In the genomic region with DNA sequence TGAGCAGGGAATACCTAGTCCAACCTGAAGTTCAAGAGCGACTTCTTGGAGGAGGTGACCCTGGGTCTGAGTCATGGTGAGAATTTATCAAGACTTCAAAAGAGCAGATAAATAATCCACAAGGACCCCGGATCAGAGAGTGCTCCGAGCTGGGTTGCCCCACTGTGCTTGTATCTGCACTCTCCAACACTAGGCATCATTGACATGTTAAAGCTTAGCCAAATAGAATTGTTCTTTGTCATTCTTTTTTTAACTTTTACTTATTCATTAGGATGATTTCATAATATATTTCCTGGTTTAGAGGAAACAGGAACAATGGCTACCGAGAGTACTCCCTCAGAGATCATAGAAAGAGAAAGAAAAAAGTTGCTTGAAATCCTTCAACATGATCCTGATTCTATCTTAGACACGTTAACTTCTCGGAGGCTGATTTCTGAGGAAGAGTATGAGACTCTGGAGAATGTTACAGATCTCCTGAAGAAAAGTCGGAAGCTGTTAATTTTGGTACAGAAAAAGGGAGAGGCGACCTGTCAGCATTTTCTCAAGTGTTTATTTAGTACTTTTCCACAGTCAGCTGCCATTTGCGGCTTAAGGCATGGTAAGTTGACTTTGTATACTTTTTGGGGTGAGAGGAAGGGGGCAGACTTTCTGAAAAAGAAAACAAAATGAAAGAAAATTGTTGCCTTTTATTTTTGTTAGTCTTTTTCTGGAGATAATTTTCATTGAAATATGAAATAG, we compare ENCODE assay signal across 1 cellular context.
TF ChIP-seq lines count a peak whose summit lies in the region.

A gene with protein sequence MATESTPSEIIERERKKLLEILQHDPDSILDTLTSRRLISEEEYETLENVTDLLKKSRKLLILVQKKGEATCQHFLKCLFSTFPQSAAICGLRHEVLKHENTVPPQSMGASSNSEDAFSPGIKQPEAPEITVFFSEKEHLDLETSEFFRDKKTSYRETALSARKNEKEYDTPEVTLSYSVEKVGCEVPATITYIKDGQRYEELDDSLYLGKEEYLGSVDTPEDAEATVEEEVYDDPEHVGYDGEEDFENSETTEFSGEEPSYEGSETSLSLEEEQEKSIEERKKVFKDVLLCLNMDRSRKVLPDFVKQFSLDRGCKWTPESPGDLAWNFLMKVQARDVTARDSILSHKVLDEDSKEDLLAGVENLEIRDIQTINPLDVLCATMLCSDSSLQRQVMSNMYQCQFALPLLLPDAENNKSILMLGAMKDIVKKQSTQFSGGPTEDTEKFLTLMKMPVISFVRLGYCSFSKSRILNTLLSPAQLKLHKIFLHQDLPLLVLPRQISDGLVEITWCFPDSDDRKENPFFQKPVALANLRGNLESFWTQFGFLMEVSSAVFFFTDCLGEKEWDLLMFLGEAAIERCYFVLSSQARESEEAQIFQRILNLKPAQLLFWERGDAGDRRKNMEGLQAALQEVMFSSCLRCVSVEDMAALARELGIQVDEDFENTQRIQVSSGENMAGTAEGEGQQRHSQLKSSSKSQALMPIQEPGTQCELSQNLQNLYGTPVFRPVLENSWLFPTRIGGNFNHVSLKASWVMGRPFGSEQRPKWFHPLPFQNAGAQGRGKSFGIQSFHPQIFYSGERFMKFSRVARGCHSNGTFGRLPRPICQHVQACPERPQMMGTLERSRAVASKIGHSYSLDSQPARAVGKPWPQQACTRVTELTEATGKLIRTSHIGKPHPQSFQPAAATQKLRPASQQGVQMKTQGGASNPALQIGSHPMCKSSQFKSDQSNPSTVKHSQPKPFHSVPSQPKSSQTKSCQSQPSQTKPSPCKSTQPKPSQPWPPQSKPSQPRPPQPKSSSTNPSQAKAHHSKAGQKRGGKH (plus strand): TSS at position 300 of the 738 bp plus-strand sequence. CDS start 16 bp downstream, at position 316.

TF ChIP-seq in HEK293, 187 proteins besides CTCF, POLR2A, EP300 and RAD21 (continued from another document):
- TF ChIP-seq, protein P1, sequence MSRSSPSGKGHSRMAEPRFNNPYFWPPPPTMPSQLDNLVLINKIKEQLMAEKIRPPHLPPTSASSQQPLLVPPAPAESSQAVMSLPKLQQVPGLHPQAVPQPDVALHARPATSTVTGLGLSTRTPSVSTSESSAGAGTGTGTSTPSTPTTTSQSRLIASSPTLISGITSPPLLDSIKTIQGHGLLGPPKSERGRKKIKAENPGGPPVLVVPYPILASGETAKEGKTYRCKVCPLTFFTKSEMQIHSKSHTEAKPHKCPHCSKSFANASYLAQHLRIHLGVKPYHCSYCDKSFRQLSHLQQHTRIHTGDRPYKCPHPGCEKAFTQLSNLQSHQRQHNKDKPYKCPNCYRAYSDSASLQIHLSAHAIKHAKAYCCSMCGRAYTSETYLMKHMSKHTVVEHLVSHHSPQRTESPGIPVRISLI (tag by site-specific recombination; IDR thresholded peaks at IDR 0.05), result no peak
- TF ChIP-seq ZNF561 (tag by site-specific recombination; IDR thresholded peaks at IDR 0.05; ENCODE audit: borderline replicate concordance) (no peak), SCRT2 (tag by site-specific recombination; IDR thresholded peaks at IDR 0.05) (no peak), FEZF1 (tag by site-specific recombination; IDR thresholded peaks at IDR 0.05) (peak; percentile 88), IKZF3 (tag by site-specific recombination; IDR thresholded peaks at IDR 0.05) (peak; percentile 50; the same call in 1 of the 2 replicates), ZNF624 (tag by site-specific recombination; IDR thresholded peaks at IDR 0.05) (no peak), ZNF324 (tag by site-specific recombination; IDR thresholded peaks at IDR 0.05) (no peak), ZNF2 (tag by site-specific recombination; IDR thresholded peaks at IDR 0.05) (0 out of 2 replicates have a peak, but pooled peaks have one; percentile 49), ZNF391 (tag by site-specific recombination; IDR thresholded peaks at IDR 0.05; ENCODE audit: borderline replicate concordance, low read depth) (no peak), PRDM1 (tag by site-specific recombination; IDR thresholded peaks at IDR 0.05) (peak; percentile 95)
- TF ChIP-seq, protein P2, sequence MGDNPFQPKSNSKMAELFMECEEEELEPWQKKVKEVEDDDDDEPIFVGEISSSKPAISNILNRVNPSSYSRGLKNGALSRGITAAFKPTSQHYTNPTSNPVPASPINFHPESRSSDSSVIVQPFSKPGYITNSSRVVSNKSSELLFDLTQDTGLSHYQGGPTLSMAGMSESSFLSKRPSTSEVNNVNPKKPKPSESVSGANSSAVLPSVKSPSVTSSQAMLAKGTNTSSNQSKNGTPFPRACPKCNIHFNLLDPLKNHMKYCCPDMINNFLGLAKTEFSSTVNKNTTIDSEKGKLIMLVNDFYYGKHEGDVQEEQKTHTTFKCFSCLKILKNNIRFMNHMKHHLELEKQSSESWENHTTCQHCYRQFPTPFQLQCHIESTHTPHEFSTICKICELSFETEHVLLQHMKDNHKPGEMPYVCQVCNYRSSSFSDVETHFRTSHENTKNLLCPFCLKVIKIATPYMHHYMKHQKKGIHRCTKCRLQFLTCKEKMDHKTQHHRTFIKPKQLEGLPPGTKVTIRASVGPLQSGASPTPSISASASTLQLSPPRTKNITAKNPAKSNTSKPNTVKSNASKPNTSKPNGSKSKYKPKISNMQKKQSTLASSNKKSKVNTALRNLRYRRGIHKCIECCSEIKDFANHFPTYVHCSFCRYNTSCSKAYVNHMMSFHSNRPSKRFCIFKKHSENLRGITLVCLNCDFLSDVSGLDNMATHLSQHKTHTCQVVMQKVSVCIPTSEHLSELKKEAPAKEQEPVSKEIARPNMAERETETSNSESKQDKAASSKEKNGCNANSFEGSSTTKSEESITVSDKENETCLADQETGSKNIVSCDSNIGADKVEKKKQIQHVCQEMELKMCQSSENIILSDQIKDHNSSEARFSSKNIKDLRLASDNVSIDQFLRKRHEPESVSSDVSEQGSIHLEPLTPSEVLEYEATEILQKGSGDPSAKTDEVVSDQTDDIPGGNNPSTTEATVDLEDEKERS (tag by site-specific recombination; IDR thresholded peaks at IDR 0.05), result no peak
- TF ChIP-seq, protein P3, sequence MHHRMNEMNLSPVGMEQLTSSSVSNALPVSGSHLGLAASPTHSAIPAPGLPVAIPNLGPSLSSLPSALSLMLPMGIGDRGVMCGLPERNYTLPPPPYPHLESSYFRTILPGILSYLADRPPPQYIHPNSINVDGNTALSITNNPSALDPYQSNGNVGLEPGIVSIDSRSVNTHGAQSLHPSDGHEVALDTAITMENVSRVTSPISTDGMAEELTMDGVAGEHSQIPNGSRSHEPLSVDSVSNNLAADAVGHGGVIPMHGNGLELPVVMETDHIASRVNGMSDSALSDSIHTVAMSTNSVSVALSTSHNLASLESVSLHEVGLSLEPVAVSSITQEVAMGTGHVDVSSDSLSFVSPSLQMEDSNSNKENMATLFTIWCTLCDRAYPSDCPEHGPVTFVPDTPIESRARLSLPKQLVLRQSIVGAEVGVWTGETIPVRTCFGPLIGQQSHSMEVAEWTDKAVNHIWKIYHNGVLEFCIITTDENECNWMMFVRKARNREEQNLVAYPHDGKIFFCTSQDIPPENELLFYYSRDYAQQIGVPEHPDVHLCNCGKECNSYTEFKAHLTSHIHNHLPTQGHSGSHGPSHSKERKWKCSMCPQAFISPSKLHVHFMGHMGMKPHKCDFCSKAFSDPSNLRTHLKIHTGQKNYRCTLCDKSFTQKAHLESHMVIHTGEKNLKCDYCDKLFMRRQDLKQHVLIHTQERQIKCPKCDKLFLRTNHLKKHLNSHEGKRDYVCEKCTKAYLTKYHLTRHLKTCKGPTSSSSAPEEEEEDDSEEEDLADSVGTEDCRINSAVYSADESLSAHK (tag by site-specific recombination; IDR thresholded peaks at IDR 0.05), result no peak
- TF ChIP-seq, protein P4, sequence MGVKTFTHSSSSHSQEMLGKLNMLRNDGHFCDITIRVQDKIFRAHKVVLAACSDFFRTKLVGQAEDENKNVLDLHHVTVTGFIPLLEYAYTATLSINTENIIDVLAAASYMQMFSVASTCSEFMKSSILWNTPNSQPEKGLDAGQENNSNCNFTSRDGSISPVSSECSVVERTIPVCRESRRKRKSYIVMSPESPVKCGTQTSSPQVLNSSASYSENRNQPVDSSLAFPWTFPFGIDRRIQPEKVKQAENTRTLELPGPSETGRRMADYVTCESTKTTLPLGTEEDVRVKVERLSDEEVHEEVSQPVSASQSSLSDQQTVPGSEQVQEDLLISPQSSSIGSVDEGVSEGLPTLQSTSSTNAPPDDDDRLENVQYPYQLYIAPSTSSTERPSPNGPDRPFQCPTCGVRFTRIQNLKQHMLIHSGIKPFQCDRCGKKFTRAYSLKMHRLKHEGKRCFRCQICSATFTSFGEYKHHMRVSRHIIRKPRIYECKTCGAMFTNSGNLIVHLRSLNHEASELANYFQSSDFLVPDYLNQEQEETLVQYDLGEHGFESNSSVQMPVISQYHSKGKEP (tag by site-specific recombination; IDR thresholded peaks at IDR 0.05), result 0 out of 2 replicates have a peak, but pooled peaks have one; percentile 26
- TF ChIP-seq, protein P5, sequence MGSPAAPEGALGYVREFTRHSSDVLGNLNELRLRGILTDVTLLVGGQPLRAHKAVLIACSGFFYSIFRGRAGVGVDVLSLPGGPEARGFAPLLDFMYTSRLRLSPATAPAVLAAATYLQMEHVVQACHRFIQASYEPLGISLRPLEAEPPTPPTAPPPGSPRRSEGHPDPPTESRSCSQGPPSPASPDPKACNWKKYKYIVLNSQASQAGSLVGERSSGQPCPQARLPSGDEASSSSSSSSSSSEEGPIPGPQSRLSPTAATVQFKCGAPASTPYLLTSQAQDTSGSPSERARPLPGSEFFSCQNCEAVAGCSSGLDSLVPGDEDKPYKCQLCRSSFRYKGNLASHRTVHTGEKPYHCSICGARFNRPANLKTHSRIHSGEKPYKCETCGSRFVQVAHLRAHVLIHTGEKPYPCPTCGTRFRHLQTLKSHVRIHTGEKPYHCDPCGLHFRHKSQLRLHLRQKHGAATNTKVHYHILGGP (tag by site-specific recombination; IDR thresholded peaks at IDR 0.05), result no peak
- TF ChIP-seq, protein P6, sequence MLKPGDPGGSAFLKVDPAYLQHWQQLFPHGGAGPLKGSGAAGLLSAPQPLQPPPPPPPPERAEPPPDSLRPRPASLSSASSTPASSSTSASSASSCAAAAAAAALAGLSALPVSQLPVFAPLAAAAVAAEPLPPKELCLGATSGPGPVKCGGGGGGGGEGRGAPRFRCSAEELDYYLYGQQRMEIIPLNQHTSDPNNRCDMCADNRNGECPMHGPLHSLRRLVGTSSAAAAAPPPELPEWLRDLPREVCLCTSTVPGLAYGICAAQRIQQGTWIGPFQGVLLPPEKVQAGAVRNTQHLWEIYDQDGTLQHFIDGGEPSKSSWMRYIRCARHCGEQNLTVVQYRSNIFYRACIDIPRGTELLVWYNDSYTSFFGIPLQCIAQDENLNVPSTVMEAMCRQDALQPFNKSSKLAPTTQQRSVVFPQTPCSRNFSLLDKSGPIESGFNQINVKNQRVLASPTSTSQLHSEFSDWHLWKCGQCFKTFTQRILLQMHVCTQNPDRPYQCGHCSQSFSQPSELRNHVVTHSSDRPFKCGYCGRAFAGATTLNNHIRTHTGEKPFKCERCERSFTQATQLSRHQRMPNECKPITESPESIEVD (tag by site-specific recombination; IDR thresholded peaks at IDR 0.05), result peak; percentile 84
- TF ChIP-seq, protein P7, sequence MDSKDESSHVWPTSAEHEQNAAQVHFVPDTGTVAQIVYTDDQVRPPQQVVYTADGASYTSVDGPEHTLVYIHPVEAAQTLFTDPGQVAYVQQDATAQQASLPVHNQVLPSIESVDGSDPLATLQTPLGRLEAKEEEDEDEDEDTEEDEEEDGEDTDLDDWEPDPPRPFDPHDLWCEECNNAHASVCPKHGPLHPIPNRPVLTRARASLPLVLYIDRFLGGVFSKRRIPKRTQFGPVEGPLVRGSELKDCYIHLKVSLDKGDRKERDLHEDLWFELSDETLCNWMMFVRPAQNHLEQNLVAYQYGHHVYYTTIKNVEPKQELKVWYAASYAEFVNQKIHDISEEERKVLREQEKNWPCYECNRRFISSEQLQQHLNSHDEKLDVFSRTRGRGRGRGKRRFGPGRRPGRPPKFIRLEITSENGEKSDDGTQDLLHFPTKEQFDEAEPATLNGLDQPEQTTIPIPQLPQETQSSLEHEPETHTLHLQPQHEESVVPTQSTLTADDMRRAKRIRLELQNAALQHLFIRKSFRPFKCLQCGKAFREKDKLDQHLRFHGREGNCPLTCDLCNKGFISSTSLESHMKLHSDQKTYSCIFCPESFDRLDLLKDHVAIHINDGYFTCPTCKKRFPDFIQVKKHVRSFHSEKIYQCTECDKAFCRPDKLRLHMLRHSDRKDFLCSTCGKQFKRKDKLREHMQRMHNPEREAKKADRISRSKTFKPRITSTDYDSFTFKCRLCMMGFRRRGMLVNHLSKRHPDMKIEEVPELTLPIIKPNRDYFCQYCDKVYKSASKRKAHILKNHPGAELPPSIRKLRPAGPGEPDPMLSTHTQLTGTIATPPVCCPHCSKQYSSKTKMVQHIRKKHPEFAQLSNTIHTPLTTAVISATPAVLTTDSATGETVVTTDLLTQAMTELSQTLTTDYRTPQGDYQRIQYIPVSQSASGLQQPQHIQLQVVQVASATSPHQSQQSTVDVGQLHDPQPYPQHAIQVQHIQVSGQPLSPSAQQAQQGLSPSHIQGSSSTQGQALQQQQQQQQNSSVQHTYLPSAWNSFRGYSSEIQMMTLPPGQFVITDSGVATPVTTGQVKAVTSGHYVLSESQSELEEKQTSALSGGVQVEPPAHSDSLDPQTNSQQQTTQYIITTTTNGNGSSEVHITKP (tag by site-specific recombination; IDR thresholded peaks at IDR 0.05), result peak; percentile 29; the same call in 1 of the 2 replicates
